In the genomic region with DNA sequence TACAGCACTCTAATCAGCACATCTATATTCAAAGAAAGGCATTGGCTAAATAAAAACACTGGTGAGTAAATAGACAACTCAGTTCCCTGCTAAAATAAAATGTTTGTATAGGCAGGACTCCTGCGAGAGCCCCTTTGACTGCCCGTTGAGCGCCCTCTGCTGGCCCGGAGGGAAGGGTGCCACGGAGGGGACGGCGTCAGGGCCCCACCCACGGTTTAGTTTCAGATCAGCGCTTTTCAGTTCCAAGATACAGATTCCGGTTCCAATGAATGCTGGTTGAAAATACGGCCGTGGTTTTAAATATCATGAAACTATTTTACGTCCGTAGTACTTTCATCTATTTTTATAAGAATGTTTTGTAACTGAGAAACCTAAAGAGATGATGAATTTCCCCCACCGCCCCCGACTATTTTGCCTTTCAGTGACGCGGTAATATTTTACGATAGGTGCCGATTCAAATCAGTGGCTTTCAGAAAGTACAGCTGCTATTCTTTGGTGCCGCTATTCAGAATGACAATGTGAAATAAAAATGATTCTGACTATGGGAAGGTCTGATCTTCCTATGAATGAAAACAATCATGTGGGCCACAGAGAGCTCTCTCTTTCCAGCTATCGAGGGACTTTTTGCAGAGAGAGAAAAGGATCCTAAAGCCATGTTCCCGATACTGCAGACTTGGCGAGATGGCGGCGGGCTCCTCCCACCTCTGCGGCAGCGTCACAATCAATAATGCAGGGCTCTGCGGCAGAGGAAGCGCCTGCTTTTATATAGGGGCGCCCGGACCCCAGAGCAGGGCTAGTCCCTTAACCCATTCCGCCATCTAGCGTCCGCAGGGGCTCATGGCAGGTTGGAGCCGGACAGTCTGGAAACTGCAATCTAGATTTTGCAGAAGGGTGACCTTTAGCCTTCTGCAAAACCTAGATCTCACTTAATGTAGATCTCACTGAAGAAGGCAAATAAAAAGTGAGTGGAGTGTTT, we compare ENCODE assay signal across 1 cellular context.
TF ChIP-seq lines count a peak whose summit lies in the region.

No MANE protein-coding gene starts in this region.

TF ChIP-seq in K562, 482 proteins besides CTCF, POLR2A, EP300 and RAD21 (continued from another document and continues in another):
- TF ChIP-seq, protein P1, sequence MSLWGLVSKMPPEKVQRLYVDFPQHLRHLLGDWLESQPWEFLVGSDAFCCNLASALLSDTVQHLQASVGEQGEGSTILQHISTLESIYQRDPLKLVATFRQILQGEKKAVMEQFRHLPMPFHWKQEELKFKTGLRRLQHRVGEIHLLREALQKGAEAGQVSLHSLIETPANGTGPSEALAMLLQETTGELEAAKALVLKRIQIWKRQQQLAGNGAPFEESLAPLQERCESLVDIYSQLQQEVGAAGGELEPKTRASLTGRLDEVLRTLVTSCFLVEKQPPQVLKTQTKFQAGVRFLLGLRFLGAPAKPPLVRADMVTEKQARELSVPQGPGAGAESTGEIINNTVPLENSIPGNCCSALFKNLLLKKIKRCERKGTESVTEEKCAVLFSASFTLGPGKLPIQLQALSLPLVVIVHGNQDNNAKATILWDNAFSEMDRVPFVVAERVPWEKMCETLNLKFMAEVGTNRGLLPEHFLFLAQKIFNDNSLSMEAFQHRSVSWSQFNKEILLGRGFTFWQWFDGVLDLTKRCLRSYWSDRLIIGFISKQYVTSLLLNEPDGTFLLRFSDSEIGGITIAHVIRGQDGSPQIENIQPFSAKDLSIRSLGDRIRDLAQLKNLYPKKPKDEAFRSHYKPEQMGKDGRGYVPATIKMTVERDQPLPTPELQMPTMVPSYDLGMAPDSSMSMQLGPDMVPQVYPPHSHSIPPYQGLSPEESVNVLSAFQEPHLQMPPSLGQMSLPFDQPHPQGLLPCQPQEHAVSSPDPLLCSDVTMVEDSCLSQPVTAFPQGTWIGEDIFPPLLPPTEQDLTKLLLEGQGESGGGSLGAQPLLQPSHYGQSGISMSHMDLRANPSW (CRISPR knock-in tag; IDR thresholded peaks at IDR 0.05), result no peak
- TF ChIP-seq STAT5A (IDR thresholded peaks at IDR 0.05; ENCODE audit: borderline replicate concordance, low read length) (no peak; the same call in 1 of the 2 replicates), SMARCB1 (IDR thresholded peaks at IDR 0.05; ENCODE audit: insufficient read length, low read depth) (no peak), ZNF551 (CRISPR knock-in tag; IDR thresholded peaks at IDR 0.05) (no peak), HNRNPK (IDR thresholded peaks at IDR 0.05; ENCODE audit: low read depth, low read length, poor library complexity, severe bottlenecking) (no peak), ZNF764 (CRISPR knock-in tag; IDR thresholded peaks at IDR 0.05; ENCODE audit: low read depth) (no peak), GATAD2A (IDR thresholded peaks at IDR 0.05) (no peak), L3MBTL2 (IDR thresholded peaks at IDR 0.05) (no peak), TEAD2 (tag; IDR thresholded peaks at IDR 0.05) (no peak), ZNF41 (CRISPR knock-in tag; conservative IDR thresholded peaks at IDR 0.05) (no peak), NFRKB (IDR thresholded peaks at IDR 0.05; ENCODE audit: low read depth) (no peak), MED1 (CRISPR knock-in tag; IDR thresholded peaks at IDR 0.05; ENCODE audit: borderline replicate concordance) (no peak), NUFIP1 (IDR thresholded peaks at IDR 0.05; ENCODE audit: partially characterized antibody) (no peak), RBM15 (IDR thresholded peaks at IDR 0.05; ENCODE audit: insufficient read depth, low read length) (no peak), ZSCAN32 (CRISPR knock-in tag; IDR thresholded peaks at IDR 0.05) (no peak), GABPB1 (CRISPR knock-in tag; IDR thresholded peaks at IDR 0.05) (0 out of 2 replicates have a peak, but pooled peaks have one; percentile 28), MEF2D (tag; conservative IDR thresholded peaks at IDR 0.05; ENCODE audit: low read depth) (no peak), PHB2 (IDR thresholded peaks at IDR 0.05; ENCODE audit: low read depth) (no peak), ATF1 (CRISPR knock-in tag; IDR thresholded peaks at IDR 0.05) (no peak), ATF1 (tag; IDR thresholded peaks at IDR 0.05) (peak; percentile 56), HCFC1 (IDR thresholded peaks at IDR 0.05; ENCODE audit: low read depth, low read length) (no peak), DDX20 (tag; IDR thresholded peaks at IDR 0.05; ENCODE audit: low read depth) (no peak), IFI16 (CRISPR knock-in tag; IDR thresholded peaks at IDR 0.05) (no peak), TFAM (CRISPR knock-in tag; conservative IDR thresholded peaks at IDR 0.05) (no peak), TCFL5 (CRISPR knock-in tag; conservative IDR thresholded peaks at IDR 0.05) (no peak), FIP1L1 (IDR thresholded peaks at IDR 0.05; ENCODE audit: low read depth, low read length, poor library complexity, severe bottlenecking) (no peak), ZNF12 (CRISPR knock-in tag; IDR thresholded peaks at IDR 0.05) (no peak), ZNF3 (CRISPR knock-in tag; IDR thresholded peaks at IDR 0.05) (no peak), NFIC (IDR thresholded peaks at IDR 0.05) (no peak), ZNF668 (CRISPR knock-in tag; IDR thresholded peaks at IDR 0.05) (no peak), GABPA (tag; conservative IDR thresholded peaks at IDR 0.05; ENCODE audit: low read depth) (no peak), ARID2 (IDR thresholded peaks at IDR 0.05) (no peak), ADNP (tag; IDR thresholded peaks at IDR 0.05) (no peak), ZNF23 (CRISPR knock-in tag; IDR thresholded peaks at IDR 0.05) (no peak), SOX6 (IDR thresholded peaks at IDR 0.05) (no peak; the same call in 1 of the 2 replicates), EP400 (IDR thresholded peaks at IDR 0.05) (no peak), ZC3H11A (IDR thresholded peaks at IDR 0.05; ENCODE audit: low read depth, low read length) (no peak), RFX7 (CRISPR knock-in tag; IDR thresholded peaks at IDR 0.05) (no peak), U2AF1 (optimal IDR thresholded peaks at IDR 0.05; ENCODE audit: low read depth, low read length) (no peak)
- TF ChIP-seq, protein P2, sequence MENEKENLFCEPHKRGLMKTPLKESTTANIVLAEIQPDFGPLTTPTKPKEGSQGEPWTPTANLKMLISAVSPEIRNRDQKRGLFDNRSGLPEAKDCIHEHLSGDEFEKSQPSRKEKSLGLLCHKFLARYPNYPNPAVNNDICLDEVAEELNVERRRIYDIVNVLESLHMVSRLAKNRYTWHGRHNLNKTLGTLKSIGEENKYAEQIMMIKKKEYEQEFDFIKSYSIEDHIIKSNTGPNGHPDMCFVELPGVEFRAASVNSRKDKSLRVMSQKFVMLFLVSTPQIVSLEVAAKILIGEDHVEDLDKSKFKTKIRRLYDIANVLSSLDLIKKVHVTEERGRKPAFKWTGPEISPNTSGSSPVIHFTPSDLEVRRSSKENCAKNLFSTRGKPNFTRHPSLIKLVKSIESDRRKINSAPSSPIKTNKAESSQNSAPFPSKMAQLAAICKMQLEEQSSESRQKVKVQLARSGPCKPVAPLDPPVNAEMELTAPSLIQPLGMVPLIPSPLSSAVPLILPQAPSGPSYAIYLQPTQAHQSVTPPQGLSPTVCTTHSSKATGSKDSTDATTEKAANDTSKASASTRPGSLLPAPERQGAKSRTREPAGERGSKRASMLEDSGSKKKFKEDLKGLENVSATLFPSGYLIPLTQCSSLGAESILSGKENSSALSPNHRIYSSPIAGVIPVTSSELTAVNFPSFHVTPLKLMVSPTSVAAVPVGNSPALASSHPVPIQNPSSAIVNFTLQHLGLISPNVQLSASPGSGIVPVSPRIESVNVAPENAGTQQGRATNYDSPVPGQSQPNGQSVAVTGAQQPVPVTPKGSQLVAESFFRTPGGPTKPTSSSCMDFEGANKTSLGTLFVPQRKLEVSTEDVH (IDR thresholded peaks at IDR 0.05; ENCODE audit: low read depth, partially characterized antibody), result no peak
- TF ChIP-seq, protein P3, sequence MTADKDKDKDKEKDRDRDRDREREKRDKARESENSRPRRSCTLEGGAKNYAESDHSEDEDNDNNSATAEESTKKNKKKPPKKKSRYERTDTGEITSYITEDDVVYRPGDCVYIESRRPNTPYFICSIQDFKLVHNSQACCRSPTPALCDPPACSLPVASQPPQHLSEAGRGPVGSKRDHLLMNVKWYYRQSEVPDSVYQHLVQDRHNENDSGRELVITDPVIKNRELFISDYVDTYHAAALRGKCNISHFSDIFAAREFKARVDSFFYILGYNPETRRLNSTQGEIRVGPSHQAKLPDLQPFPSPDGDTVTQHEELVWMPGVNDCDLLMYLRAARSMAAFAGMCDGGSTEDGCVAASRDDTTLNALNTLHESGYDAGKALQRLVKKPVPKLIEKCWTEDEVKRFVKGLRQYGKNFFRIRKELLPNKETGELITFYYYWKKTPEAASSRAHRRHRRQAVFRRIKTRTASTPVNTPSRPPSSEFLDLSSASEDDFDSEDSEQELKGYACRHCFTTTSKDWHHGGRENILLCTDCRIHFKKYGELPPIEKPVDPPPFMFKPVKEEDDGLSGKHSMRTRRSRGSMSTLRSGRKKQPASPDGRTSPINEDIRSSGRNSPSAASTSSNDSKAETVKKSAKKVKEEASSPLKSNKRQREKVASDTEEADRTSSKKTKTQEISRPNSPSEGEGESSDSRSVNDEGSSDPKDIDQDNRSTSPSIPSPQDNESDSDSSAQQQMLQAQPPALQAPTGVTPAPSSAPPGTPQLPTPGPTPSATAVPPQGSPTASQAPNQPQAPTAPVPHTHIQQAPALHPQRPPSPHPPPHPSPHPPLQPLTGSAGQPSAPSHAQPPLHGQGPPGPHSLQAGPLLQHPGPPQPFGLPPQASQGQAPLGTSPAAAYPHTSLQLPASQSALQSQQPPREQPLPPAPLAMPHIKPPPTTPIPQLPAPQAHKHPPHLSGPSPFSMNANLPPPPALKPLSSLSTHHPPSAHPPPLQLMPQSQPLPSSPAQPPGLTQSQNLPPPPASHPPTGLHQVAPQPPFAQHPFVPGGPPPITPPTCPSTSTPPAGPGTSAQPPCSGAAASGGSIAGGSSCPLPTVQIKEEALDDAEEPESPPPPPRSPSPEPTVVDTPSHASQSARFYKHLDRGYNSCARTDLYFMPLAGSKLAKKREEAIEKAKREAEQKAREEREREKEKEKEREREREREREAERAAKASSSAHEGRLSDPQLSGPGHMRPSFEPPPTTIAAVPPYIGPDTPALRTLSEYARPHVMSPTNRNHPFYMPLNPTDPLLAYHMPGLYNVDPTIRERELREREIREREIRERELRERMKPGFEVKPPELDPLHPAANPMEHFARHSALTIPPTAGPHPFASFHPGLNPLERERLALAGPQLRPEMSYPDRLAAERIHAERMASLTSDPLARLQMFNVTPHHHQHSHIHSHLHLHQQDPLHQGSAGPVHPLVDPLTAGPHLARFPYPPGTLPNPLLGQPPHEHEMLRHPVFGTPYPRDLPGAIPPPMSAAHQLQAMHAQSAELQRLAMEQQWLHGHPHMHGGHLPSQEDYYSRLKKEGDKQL (CRISPR knock-in tag; IDR thresholded peaks at IDR 0.05; ENCODE audit: borderline replicate concordance), result no peak
- TF ChIP-seq, protein P4, sequence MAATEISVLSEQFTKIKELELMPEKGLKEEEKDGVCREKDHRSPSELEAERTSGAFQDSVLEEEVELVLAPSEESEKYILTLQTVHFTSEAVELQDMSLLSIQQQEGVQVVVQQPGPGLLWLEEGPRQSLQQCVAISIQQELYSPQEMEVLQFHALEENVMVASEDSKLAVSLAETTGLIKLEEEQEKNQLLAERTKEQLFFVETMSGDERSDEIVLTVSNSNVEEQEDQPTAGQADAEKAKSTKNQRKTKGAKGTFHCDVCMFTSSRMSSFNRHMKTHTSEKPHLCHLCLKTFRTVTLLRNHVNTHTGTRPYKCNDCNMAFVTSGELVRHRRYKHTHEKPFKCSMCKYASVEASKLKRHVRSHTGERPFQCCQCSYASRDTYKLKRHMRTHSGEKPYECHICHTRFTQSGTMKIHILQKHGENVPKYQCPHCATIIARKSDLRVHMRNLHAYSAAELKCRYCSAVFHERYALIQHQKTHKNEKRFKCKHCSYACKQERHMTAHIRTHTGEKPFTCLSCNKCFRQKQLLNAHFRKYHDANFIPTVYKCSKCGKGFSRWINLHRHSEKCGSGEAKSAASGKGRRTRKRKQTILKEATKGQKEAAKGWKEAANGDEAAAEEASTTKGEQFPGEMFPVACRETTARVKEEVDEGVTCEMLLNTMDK (IDR thresholded peaks at IDR 0.05; ENCODE audit: borderline replicate concordance, insufficient read depth, low read depth, low read length, poor library complexity, severe bottlenecking), result peak; percentile 67
- TF ChIP-seq, protein P5, sequence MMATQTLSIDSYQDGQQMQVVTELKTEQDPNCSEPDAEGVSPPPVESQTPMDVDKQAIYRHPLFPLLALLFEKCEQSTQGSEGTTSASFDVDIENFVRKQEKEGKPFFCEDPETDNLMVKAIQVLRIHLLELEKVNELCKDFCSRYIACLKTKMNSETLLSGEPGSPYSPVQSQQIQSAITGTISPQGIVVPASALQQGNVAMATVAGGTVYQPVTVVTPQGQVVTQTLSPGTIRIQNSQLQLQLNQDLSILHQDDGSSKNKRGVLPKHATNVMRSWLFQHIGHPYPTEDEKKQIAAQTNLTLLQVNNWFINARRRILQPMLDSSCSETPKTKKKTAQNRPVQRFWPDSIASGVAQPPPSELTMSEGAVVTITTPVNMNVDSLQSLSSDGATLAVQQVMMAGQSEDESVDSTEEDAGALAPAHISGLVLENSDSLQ (IDR thresholded peaks at IDR 0.05), result no peak
- TF ChIP-seq, protein P6, sequence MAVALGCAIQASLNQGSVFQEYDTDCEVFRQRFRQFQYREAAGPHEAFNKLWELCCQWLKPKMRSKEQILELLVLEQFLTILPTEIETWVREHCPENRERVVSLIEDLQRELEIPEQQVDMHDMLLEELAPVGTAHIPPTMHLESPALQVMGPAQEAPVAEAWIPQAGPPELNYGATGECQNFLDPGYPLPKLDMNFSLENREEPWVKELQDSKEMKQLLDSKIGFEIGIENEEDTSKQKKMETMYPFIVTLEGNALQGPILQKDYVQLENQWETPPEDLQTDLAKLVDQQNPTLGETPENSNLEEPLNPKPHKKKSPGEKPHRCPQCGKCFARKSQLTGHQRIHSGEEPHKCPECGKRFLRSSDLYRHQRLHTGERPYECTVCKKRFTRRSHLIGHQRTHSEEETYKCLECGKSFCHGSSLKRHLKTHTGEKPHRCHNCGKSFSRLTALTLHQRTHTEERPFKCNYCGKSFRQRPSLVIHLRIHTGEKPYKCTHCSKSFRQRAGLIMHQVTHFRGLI (CRISPR knock-in tag; IDR thresholded peaks at IDR 0.05), result no peak
- TF ChIP-seq, protein P7, sequence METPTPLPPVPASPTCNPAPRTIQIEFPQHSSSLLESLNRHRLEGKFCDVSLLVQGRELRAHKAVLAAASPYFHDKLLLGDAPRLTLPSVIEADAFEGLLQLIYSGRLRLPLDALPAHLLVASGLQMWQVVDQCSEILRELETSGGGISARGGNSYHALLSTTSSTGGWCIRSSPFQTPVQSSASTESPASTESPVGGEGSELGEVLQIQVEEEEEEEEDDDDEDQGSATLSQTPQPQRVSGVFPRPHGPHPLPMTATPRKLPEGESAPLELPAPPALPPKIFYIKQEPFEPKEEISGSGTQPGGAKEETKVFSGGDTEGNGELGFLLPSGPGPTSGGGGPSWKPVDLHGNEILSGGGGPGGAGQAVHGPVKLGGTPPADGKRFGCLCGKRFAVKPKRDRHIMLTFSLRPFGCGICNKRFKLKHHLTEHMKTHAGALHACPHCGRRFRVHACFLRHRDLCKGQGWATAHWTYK (CRISPR knock-in tag; IDR thresholded peaks at IDR 0.05), result no peak
- TF ChIP-seq, protein P8, sequence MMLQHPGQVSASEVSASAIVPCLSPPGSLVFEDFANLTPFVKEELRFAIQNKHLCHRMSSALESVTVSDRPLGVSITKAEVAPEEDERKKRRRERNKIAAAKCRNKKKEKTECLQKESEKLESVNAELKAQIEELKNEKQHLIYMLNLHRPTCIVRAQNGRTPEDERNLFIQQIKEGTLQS (IDR thresholded peaks at IDR 0.05), result no peak
- TF ChIP-seq, protein P8 (CRISPR knock-in tag; conservative IDR thresholded peaks at IDR 0.05), result no peak
